In the genomic region with DNA sequence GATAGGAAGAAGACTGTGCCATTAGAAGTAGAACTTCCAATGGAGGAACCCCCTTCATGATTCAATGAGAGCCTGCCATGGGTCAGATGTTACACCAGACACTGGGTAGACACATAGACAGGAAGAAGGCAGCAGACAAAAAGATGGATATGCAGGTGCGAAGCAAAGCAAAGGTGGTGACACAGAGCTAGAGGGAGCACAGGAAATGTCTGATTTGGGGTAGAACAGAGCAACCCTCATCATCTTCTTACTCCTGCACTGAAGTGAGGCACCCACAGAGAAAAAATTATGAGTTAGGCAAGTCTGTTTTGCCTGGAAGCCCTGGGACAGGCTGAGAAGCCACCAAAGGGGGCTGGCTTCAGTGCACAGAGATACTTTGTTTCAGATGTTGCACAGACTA, we compare ENCODE assay signal across 6 cellular contexts.
"Had no signal": no experiment of that assay in that cellular context is flagged by ENCODE, and none has a peak within 500 bp of the region (broad histone marks: within the 10 kb centered on the region; RNA-seq: fewer than 3 reads in every experiment).

No MANE protein-coding gene starts in this region.

- DNase-seq: H9, HCEC 1CT had no signal

- H3K27ac ChIP-seq: HL-60 had no signal

- H3K27ac Mint-ChIP-seq: GM23338, H9, IgD-negative memory B cell had no signal

- ATAC-seq: GM23338, HepG2 had no signal

- H3K4me3 ChIP-seq: GM23338 had no signal

- H3K4me3 Mint-ChIP-seq: GM23338, H9, IgD-negative memory B cell had no signal

- H3K4me1 Mint-ChIP-seq: GM23338, H9, IgD-negative memory B cell had no signal

- H2AFZ ChIP-seq: GM23338 had no signal

- H3K4me2 ChIP-seq: GM23338 had no signal
